In the genomic region with DNA sequence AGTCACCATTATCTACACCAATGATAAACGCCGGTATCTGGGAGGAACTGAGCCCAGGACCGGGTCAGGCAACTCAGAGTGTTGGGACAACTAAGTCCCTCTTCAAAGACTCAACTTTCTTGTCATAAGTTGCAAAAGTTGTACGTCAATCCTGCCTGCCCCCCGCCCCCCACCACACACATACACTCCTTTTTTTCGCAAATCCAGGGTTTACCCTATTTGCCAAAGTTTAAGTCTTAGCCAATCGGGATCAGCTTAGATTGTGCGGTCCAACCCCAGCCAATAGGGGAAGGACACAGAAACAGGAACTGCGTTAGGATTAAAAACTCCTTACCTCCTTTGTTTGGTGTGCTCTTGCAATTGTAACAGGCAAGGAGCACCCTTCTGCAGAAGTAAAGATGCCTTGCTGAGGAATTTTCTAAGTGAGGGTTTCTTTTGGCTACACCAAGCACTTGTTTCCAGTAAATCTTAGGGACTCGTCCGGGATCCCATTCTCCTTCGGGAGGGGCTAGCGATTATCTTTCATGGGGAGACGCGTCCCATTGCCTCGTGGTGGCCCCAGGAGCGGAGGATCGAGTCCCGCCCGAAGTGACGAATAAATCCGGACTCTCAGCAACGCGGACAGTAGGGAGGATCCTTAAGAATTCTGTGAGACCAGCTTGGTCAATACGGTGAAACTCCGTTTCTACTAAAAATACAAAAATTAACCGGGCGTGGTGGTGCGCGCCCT, we compare ENCODE assay signal across 8 cellular contexts.
A peak's percentile ranks its signal among the peaks of the same experiment; 100 is the strongest.
DNase-seq lines count a peak whose midpoint lies in the region; ATAC-seq, FAIRE-seq and TF ChIP-seq lines count a peak whose summit lies in the region.

No MANE protein-coding gene starts in this region.

- in situ Hi-C loops in GM23248 (cut with MboI) = loop anchor here (25.0 kb wide), 1 partner anchor 1184 kb away; no protein-coding TSS in a partner anchor
- in situ Hi-C loops in HepG2 (cut with HindIII; ENCODE audit: extremely low pct_ligation_motif_present, low pct_unique_long_range_greater_than_20kb) = loop anchor here (10.0 kb wide), 2 partner anchors 327 to 727 kb away; no protein-coding TSS in a partner anchor

- H3K4me1 Mint-ChIP-seq in T-helper 2 cell treated with Interferon-gamma antibody and Interleukin-4, amounts not matched to agents 5 μg/mL and 100 μg/mL, for 36 hours (ENCODE audit: low read depth) = peaks cover 11% of the 10 kb centered on the region
- H3K4me1 Mint-ChIP-seq in dendritic cell treated with granulocyte-macrophage colony-stimulating factor and Interleukin-4, amounts not matched to agents 40 ng/mL and 50 ng/mL, for 4 days (ENCODE audit: low read depth) = peaks cover 10% of the 10 kb centered on the region

- TF ChIP-seq EP300 in HepG2 (IDR thresholded peaks at IDR 0.05; ENCODE audit: low read depth in 2 of 2, low read length in 2 of 2) (no peak), HepG2 (CRISPR knock-in tag; IDR thresholded peaks at IDR 0.05; ENCODE audit: borderline replicate concordance) (no peak)

- DNase-seq in DMS153 treated with DMSO at 0.1 percent for 48 hours (lab: John Stamatoyannopoulos, UW; ENCODE audit: unreplicated experiment) (peak; percentile 23), DMS153 (lab: John Stamatoyannopoulos, UW) (no peak), GM23248 (peak; percentile 83), LNCaP clone FGC (ENCODE audit: low read depth) (no peak), HepG2 (ENCODE audit: low spot score) (peak; percentile 51)
- DNase-seq in T-helper 2 cell treated with Interferon-gamma antibody and Interleukin-4, amounts not matched to agents 5 μg/mL and 100 μg/mL, for 36 hours (ENCODE audit: low spot score) = peak; percentile 53
- DNase-seq in stimulated activated CD8-positive, alpha-beta memory T cell treated with anti-CD3 and anti-CD28 coated beads, Interleukin-7, amount 100 ng/mL, for 48 hours (ENCODE audit: extremely low read depth in 1 of 2, low read depth in 1 of 2) = peak; percentile 10 to 37

- TF ChIP-seq RAD21 in HepG2 (CRISPR knock-in tag; IDR thresholded peaks at IDR 0.05) = no peak

- H3K9me3 Mint-ChIP-seq in T-helper 2 cell treated with Interferon-gamma antibody and Interleukin-4, amounts not matched to agents 5 μg/mL and 100 μg/mL, for 36 hours = no peaks in the 10 kb centered on the region
- H3K9me3 Mint-ChIP-seq in dendritic cell treated with granulocyte-macrophage colony-stimulating factor and Interleukin-4, amounts not matched to agents 40 ng/mL and 50 ng/mL, for 4 days = peaks cover 13% of the 10 kb centered on the region

- 3 to 5% methylated on average over 30 of the region's 30 CpGs for WGBS in GM23248 (ENCODE audit: low coverage in 1 of 2, low lambda C conversion rate in 2 of 2, missing lambda C conversion rate in 2 of 2), 2 experiments
- 23% methylated on average over 30 of the region's 30 CpGs for WGBS in HepG2 (ENCODE audit: low lambda C conversion rate)

- H3K79me2 ChIP-seq in GM23248 (ENCODE audit: insufficient read depth) = no peaks in the 10 kb centered on the region
- no peaks in the 10 kb centered on the region for H3K79me2 ChIP-seq in HepG2 (ENCODE audit: insufficient read depth, low read length)

- peak; percentile 84 for FAIRE-seq in HepG2 (lab: Jason Lieb, UNC)

- BruUV-seq in HepG2 (replicated peaks; lab: Mats Ljungman, UMichigan) = no TSS peak

- intact Hi-C loops in dendritic cell treated with granulocyte-macrophage colony-stimulating factor and Interleukin-4, amounts not matched to agents 40 ng/mL and 50 ng/mL, for 4 days (cut with micrococcal nuclease) = loop anchor here (5.0 kb wide), 3 partner anchors 299 to 629 kb away; a partner anchor contains a TSS
- intact Hi-C loops in HepG2 (cut with micrococcal nuclease; ENCODE audit: unreplicated experiment) = loop anchor here (2.0 to 5.0 kb wide), 3 partner anchors 51 to 903 kb away; partner anchors contain the start of gene ZNF165

- H3K27me3 ChIP-seq in GM23248 (replicated peaks; ENCODE audit: insufficient read depth) (no peaks in the 10 kb centered on the region), HepG2 (ENCODE audit: control insufficient read depth in 1 of 2, insufficient read depth in 2 of 2, low read length in 2 of 2) (peaks cover 0 to 16% of the 10 kb centered on the region in 2 experiments; a peak in 2 of 5 replicates)

- H3F3A ChIP-seq in GM23248 (ENCODE audit: insufficient read depth) = peaks cover 11% of the 10 kb centered on the region; the same call in 1 of the 2 replicates

- H3K36me3 ChIP-seq in GM23248 (ENCODE audit: low read depth) (no peaks in the 10 kb centered on the region), HepG2 (replicated peaks in 1 of 2; ENCODE audit: control insufficient read depth in 1 of 2, insufficient read depth in 2 of 2, low read length in 2 of 2) (no peaks in the 10 kb centered on the region)

- CTCF ChIA-PET in HepG2 (lab: Yijun Ruan, JAX; ENCODE audit: low intra/inter-chr PET ratio, low total read pairs) = no interaction called here

- H3K4me2 ChIP-seq in GM23248 (ENCODE audit: unreplicated experiment) (peak overlapping the region; percentile 98), HepG2 (ENCODE audit: low read depth, low read length) (peak overlapping the region; percentile 98)

- no peaks in the 10 kb centered on the region for H3K9me2 ChIP-seq in GM23248 (ENCODE audit: insufficient read depth)

- ATAC-seq in HepG2 = peak; percentile 76

- H3K4me3 Mint-ChIP-seq in T-helper 2 cell treated with Interferon-gamma antibody and Interleukin-4, amounts not matched to agents 5 μg/mL and 100 μg/mL, for 36 hours = peak overlapping the region; percentile 97
- H3K4me3 Mint-ChIP-seq in dendritic cell treated with granulocyte-macrophage colony-stimulating factor and Interleukin-4, amounts not matched to agents 40 ng/mL and 50 ng/mL, for 4 days = peak overlapping the region; percentile 85

- peaks cover 43% of the 10 kb centered on the region for H3K27me3 Mint-ChIP-seq in T-helper 2 cell treated with Interferon-gamma antibody and Interleukin-4, amounts not matched to agents 5 μg/mL and 100 μg/mL, for 36 hours (ENCODE audit: low read depth)
- peaks cover 31% of the 10 kb centered on the region for H3K27me3 Mint-ChIP-seq in dendritic cell treated with granulocyte-macrophage colony-stimulating factor and Interleukin-4, amounts not matched to agents 40 ng/mL and 50 ng/mL, for 4 days

- H3K4me3 ChIP-seq in GM23248 (peak overlapping the region; percentile 99), LNCaP clone FGC (ENCODE audit: low read depth, low read length) (peak overlapping the region; percentile 98), HepG2 (replicated peaks in 1 of 3; ENCODE audit: insufficient read depth in 1 of 3, low read depth in 2 of 3, low read length in 3 of 3) (peak overlapping the region; percentile 86 to 100 (median 97))

- TF ChIP-seq CTCF in LNCaP clone FGC (IDR thresholded peaks at IDR 0.05; ENCODE audit: control insufficient read depth, extremely low read depth, insufficient read depth) (no peak), HepG2 (CRISPR knock-in tag; IDR thresholded peaks at IDR 0.05) (no peak; the same call in 1 of the 2 replicates)

- POLR2A ChIA-PET in HepG2 (lab: Yijun Ruan, JAX) = interaction anchor here (0.7 to 1.4 kb wide), 4 partner anchors 44 to 632 kb away, joined by 3 to 4 read pairs (median 3); a partner anchor contains a TSS

- H3K27ac ChIP-seq in GM23248 (peak overlapping the region; percentile 74), HepG2 (ENCODE audit: extremely low read length, insufficient read depth, low read length) (peak overlapping the region; percentile 50)

- peak overlapping the region; percentile 85 for H3K9ac ChIP-seq in GM23248
- H3K9ac ChIP-seq in HepG2 (ENCODE audit: insufficient read depth, low read depth, low read length) = peak overlapping the region; percentile 72

- H4K20me1 ChIP-seq in GM23248 (ENCODE audit: insufficient read depth) (no peaks in the 10 kb centered on the region), HepG2 (ENCODE audit: insufficient read depth, low read length) (no peaks in the 10 kb centered on the region)

- H3K9me3 ChIP-seq in GM23248 (ENCODE audit: low read depth) (no peaks in the 10 kb centered on the region), HepG2 (ENCODE audit: low read length) (no peaks in the 10 kb centered on the region)

- no peaks in the 10 kb centered on the region for H3K36me3 Mint-ChIP-seq in T-helper 2 cell treated with Interferon-gamma antibody and Interleukin-4, amounts not matched to agents 5 μg/mL and 100 μg/mL, for 36 hours (ENCODE audit: low read depth)
- H3K36me3 Mint-ChIP-seq in dendritic cell treated with granulocyte-macrophage colony-stimulating factor and Interleukin-4, amounts not matched to agents 40 ng/mL and 50 ng/mL, for 4 days (ENCODE audit: low read depth) = peaks cover 9% of the 10 kb centered on the region

- H2AFZ ChIP-seq in GM23248 (peak overlapping the region; percentile 98), HepG2 (ENCODE audit: low read length) (peak overlapping the region; percentile 98)

- TF ChIP-seq POLR2A in HepG2 (IDR thresholded peaks at IDR 0.05; ENCODE audit: insufficient read depth in 1 of 2, low read depth in 2 of 2, low read length in 2 of 2) = no peak

- peak overlapping the region; percentile 90 for H3K27ac Mint-ChIP-seq in T-helper 2 cell treated with Interferon-gamma antibody and Interleukin-4, amounts not matched to agents 5 μg/mL and 100 μg/mL, for 36 hours
- peak overlapping the region; percentile 90 for H3K27ac Mint-ChIP-seq in dendritic cell treated with granulocyte-macrophage colony-stimulating factor and Interleukin-4, amounts not matched to agents 40 ng/mL and 50 ng/mL, for 4 days

- H3K4me1 ChIP-seq in GM23248 (ENCODE audit: insufficient read depth) (no peaks in the 10 kb centered on the region), HepG2 (ENCODE audit: insufficient read depth, low read length) (peaks cover 14% of the 10 kb centered on the region)

TF ChIP-seq in HepG2, 621 proteins besides CTCF, POLR2A, EP300 and RAD21 (continues in another document):
- TF ChIP-seq TOE1 (CRISPR knock-in tag; IDR thresholded peaks at IDR 0.05) (no peak), ZNF841 (CRISPR knock-in tag; IDR thresholded peaks at IDR 0.05; ENCODE audit: borderline replicate concordance) (no peak)

Comparison
In these comparisons a context has a peak if more than half of its experiments do, and no peak if none do; other contexts are left out.
1. DNase-seq: peak in DMS153 treated with DMSO at 0.1 percent for 48 hours (single experiment), GM23248 (single experiment), T-helper 2 cell treated with Interferon-gamma antibody and Interleukin-4, amounts not matched to agents 5 μg/mL and 100 μg/mL, for 36 hours (single experiment), HepG2 (single experiment) and stimulated activated CD8-positive, alpha-beta memory T cell treated with anti-CD3 and anti-CD28 coated beads, Interleukin-7, amount 100 ng/mL, for 48 hours (2 of 2); none in DMS153 (single experiment) and LNCaP clone FGC (single experiment).
2. Peak in every context shown above with its lines, with median percentiles within 50 percentile points of each other: H3K4me3 ChIP-seq.